ENCODE assay signal across 38 cellular contexts in the genomic region with DNA sequence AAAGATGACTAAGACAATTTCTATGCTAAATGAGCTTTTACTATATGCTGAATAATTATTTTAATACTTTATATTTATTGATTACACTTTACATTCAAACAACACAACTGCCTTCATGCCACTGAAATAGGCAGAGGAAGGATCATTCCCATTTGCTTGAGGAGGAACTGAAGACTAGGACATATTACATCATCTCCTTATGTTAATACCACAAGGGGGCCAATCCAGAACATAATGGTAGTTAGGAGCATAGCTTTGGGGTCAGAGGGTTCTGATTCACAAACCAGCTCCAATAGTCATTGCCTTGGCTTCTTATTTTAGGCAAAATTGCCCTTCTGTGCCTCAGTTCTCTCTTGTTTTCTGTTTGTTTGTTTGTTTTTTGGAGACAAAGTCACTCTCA.
"Had no signal": no experiment of that assay in that cellular context is flagged by ENCODE, and none has a peak within 500 bp of the region (broad histone marks: within the 10 kb centered on the region; RNA-seq: fewer than 3 reads in every experiment).

No MANE protein-coding gene starts in this region.

- H3K27me3 ChIP-seq: adrenal gland, ascending aorta, cardiac muscle cell had no signal

- H3K36me3 Mint-ChIP-seq: activated CD8-positive, alpha-beta memory T cell treated with anti-CD3 and anti-CD28 coated beads, Interleukin-2, amount 10 ng/mL, durations not matched to agents 7 days and 5 days; activated naive CD4-positive, alpha-beta T cell treated with anti-CD3 and anti-CD28 coated beads, Interleukin-2, amount 50 U/mL, for 72 hours; activated naive CD8-positive, alpha-beta T cell treated with anti-CD3 and anti-CD28 coated beads for 36 hours; brain; WTC11 had no signal

- H3K27ac Mint-ChIP-seq: activated CD4-positive, alpha-beta memory T cell treated with anti-CD3 and anti-CD28 coated beads, Interleukin-2, amount 10 ng/mL, durations not matched to agents 7 days and 5 days; activated CD4-positive, alpha-beta T cell treated with anti-CD3 and anti-CD28 coated beads for 36 hours; activated CD4-positive, alpha-beta T cell treated with anti-CD3 and anti-CD28 coated beads, Interleukin-2, amount 10 ng/mL, durations not matched to agents 7 days and 5 days; activated CD8-positive, alpha-beta memory T cell treated with anti-CD3 and anti-CD28 coated beads, Interleukin-2, amount 10 ng/mL, durations not matched to agents 7 days and 5 days; activated CD8-positive, alpha-beta T cell treated with anti-CD3 and anti-CD28 coated beads, Interleukin-2, amount 10 ng/mL, durations not matched to agents 7 days and 5 days; activated naive CD4-positive, alpha-beta T cell treated with anti-CD3 and anti-CD28 coated beads for 36 hours; activated naive CD4-positive, alpha-beta T cell treated with anti-CD3 and anti-CD28 coated beads, Interleukin-2, amount 50 U/mL, for 72 hours; activated naive CD8-positive, alpha-beta T cell treated with anti-CD3 and anti-CD28 coated beads for 36 hours; activated T-cell treated with anti-CD3 and anti-CD28 coated beads, Interleukin-2, amount 50 U/mL, for 72 hours; activated T-helper 1 cell treated with anti-CD3 and anti-CD28 coated beads, Interleukin-12 subunit alpha, Interleukin-12 subunit beta, Interleukin-2, Interleukin-4 antibody, amounts not matched to agents 30 ng/mL and 10 ng/mL and 1 ng/mL, durations not matched to agents 14 hours and 24 hours and 36 hours; activated T-helper 17 cell treated with anti-CD3 and anti-CD28 coated beads, Interleukin-2, amount 50 U/mL, for 72 hours; brain; T-helper 1 cell treated with Interleukin-12 subunit alpha and Interleukin-12 subunit beta and Interleukin-4 antibody, amounts not matched to agents 30 μg/mL and 1 μg/mL, for 36 hours; T-helper 2 cell treated with Interferon-gamma antibody and Interleukin-4, amounts not matched to agents 5 μg/mL and 100 μg/mL, for 36 hours; WTC11 had no signal

- H3K4me3 Mint-ChIP-seq: activated CD4-positive, alpha-beta memory T cell treated with anti-CD3 and anti-CD28 coated beads, Interleukin-2, amount 10 ng/mL, durations not matched to agents 7 days and 5 days; activated CD4-positive, alpha-beta T cell treated with anti-CD3 and anti-CD28 coated beads for 36 hours; activated CD4-positive, alpha-beta T cell treated with anti-CD3 and anti-CD28 coated beads, Interleukin-2, amount 10 ng/mL, durations not matched to agents 7 days and 5 days; activated CD8-positive, alpha-beta memory T cell treated with anti-CD3 and anti-CD28 coated beads, Interleukin-2, amount 10 ng/mL, durations not matched to agents 7 days and 5 days; activated CD8-positive, alpha-beta T cell treated with anti-CD3 and anti-CD28 coated beads, Interleukin-2, amount 10 ng/mL, durations not matched to agents 7 days and 5 days; activated naive CD4-positive, alpha-beta T cell treated with anti-CD3 and anti-CD28 coated beads for 36 hours; activated naive CD8-positive, alpha-beta T cell treated with anti-CD3 and anti-CD28 coated beads for 36 hours; activated T-cell treated with anti-CD3 and anti-CD28 coated beads, Interleukin-2, amount 50 U/mL, for 4 hours; activated T-cell treated with anti-CD3 and anti-CD28 coated beads, Interleukin-2, amount 50 U/mL, for 72 hours; activated T-helper 1 cell treated with anti-CD3 and anti-CD28 coated beads, Interleukin-12 subunit alpha, Interleukin-12 subunit beta, Interleukin-2, Interleukin-4 antibody, amounts not matched to agents 30 ng/mL and 10 ng/mL and 1 ng/mL, durations not matched to agents 14 hours and 24 hours and 36 hours; activated T-helper 17 cell treated with anti-CD3 and anti-CD28 coated beads, Interleukin-2, amount 50 U/mL, for 72 hours; brain; central memory CD8-positive, alpha-beta T cell; T-helper 1 cell treated with Interleukin-12 subunit alpha and Interleukin-12 subunit beta and Interleukin-4 antibody, amounts not matched to agents 30 μg/mL and 1 μg/mL, for 36 hours; T-helper 2 cell treated with Interferon-gamma antibody and Interleukin-4, amounts not matched to agents 5 μg/mL and 100 μg/mL, for 36 hours; WTC11 had no signal

- DNase-seq: activated CD4-positive, alpha-beta memory T cell treated with anti-CD3 and anti-CD28 coated beads, Interleukin-2, amount 10 ng/mL, durations not matched to agents 7 days and 5 days; activated CD4-positive, alpha-beta T cell treated with anti-CD3 and anti-CD28 coated beads for 1 hour; activated CD4-positive, alpha-beta T cell treated with anti-CD3 and anti-CD28 coated beads for 36 hours; activated CD4-positive, alpha-beta T cell treated with anti-CD3 and anti-CD28 coated beads for 48 hours; activated CD4-positive, alpha-beta T cell treated with anti-CD3 and anti-CD28 coated beads, Interleukin-2, amount 10 ng/mL, durations not matched to agents 7 days and 5 days; activated CD4-positive, alpha-beta T cell treated with anti-CD3 and anti-CD28 coated beads, Interleukin-2, amount 50 U/mL, for 48 hours; activated CD4-positive, CD25-positive, alpha-beta regulatory T cell; activated CD8-positive, alpha-beta memory T cell treated with anti-CD3 and anti-CD28 coated beads for 24 hours; activated CD8-positive, alpha-beta memory T cell treated with anti-CD3 and anti-CD28 coated beads, Interleukin-2, amount 10 ng/mL, durations not matched to agents 7 days and 5 days; activated CD8-positive, alpha-beta T cell treated with anti-CD3 and anti-CD28 coated beads, Interleukin-2, amount 10 ng/mL, durations not matched to agents 7 days and 5 days; activated effector memory CD4-positive, alpha-beta T cell treated with anti-CD3 and anti-CD28 coated beads, Interleukin-2, amount 50 U/mL, for 16 hours; activated gamma-delta T cell treated with Interleukin-2 at 50 U/mL for 16 hours; activated naive CD4-positive, alpha-beta T cell; activated naive CD4-positive, alpha-beta T cell treated with anti-CD3 and anti-CD28 coated beads for 36 hours; activated naive CD4-positive, alpha-beta T cell treated with anti-CD3 and anti-CD28 coated beads, Interleukin-2, amount 50 U/mL, for 16 hours; activated naive CD8-positive, alpha-beta T cell treated with anti-CD3 and anti-CD28 coated beads for 36 hours; activated T-cell treated with anti-CD3 and anti-CD28 coated beads for 4 hours; activated T-cell treated with anti-CD3 and anti-CD28 coated beads, Interleukin-2, amount 50 U/mL, for 1 hour; activated T-cell treated with anti-CD3 and anti-CD28 coated beads, Interleukin-2, amount 50 U/mL, for 4 hours; activated T-cell treated with anti-CD3 and anti-CD28 coated beads, Interleukin-2, amount 50 U/mL, for 72 hours; adrenal gland; amniotic stem cell; anterior cingulate cortex; T-helper 1 cell; T-helper 2 cell; T-helper 9 cell; WERI-Rb-1 had no signal

- H3K4me1 Mint-ChIP-seq: activated CD4-positive, alpha-beta memory T cell treated with anti-CD3 and anti-CD28 coated beads, Interleukin-2, amount 10 ng/mL, durations not matched to agents 7 days and 5 days; activated CD4-positive, alpha-beta T cell treated with anti-CD3 and anti-CD28 coated beads for 36 hours; activated CD4-positive, alpha-beta T cell treated with anti-CD3 and anti-CD28 coated beads, Interleukin-2, amount 10 ng/mL, durations not matched to agents 7 days and 5 days; activated CD8-positive, alpha-beta memory T cell treated with anti-CD3 and anti-CD28 coated beads, Interleukin-2, amount 10 ng/mL, durations not matched to agents 7 days and 5 days; activated naive CD8-positive, alpha-beta T cell treated with anti-CD3 and anti-CD28 coated beads for 36 hours; activated T-helper 17 cell treated with anti-CD3 and anti-CD28 coated beads, Interleukin-2, amount 50 U/mL, for 72 hours; central memory CD8-positive, alpha-beta T cell; WTC11 had no signal

- ATAC-seq: activated CD4-positive, alpha-beta T cell treated with anti-CD3 and anti-CD28 coated beads for 36 hours; activated CD4-positive, CD25-positive, alpha-beta regulatory T cell treated with anti-CD3 and anti-CD28 coated beads, Interleukin-2, amount 50 U/mL, for 24 hours; activated CD8-positive, alpha-beta memory T cell treated with anti-CD3 and anti-CD28 coated beads, Interleukin-2, amount 10 ng/mL, durations not matched to agents 7 days and 5 days; activated CD8-positive, alpha-beta T cell treated with anti-CD3 and anti-CD28 coated beads, Interleukin-2, amount 10 ng/mL, durations not matched to agents 7 days and 5 days; activated naive CD4-positive, alpha-beta T cell treated with anti-CD3 and anti-CD28 coated beads, Interleukin-2, amount 50 U/mL, for 72 hours; activated T-cell treated with anti-CD3 and anti-CD28 coated beads, Interleukin-2, amount 50 U/mL, for 4 hours; activated T-cell treated with anti-CD3 and anti-CD28 coated beads, Interleukin-2, amount 50 U/mL, for 72 hours; activated T-helper 17 cell treated with anti-CD3 and anti-CD28 coated beads, Interleukin-2, amount 50 U/mL, for 72 hours; WTC11 had no signal

- H3K9me3 Mint-ChIP-seq: activated CD4-positive, alpha-beta memory T cell treated with anti-CD3 and anti-CD28 coated beads, Interleukin-2, amount 10 ng/mL, durations not matched to agents 7 days and 5 days; activated CD4-positive, alpha-beta T cell treated with anti-CD3 and anti-CD28 coated beads, Interleukin-2, amount 10 ng/mL, durations not matched to agents 7 days and 5 days; activated naive CD4-positive, alpha-beta T cell treated with anti-CD3 and anti-CD28 coated beads for 36 hours; activated naive CD4-positive, alpha-beta T cell treated with anti-CD3 and anti-CD28 coated beads, Interleukin-2, amount 50 U/mL, for 72 hours; activated naive CD8-positive, alpha-beta T cell treated with anti-CD3 and anti-CD28 coated beads for 36 hours; activated T-cell treated with anti-CD3 and anti-CD28 coated beads, Interleukin-2, amount 50 U/mL, for 4 hours; activated T-cell treated with anti-CD3 and anti-CD28 coated beads, Interleukin-2, amount 50 U/mL, for 72 hours; activated T-helper 1 cell treated with anti-CD3 and anti-CD28 coated beads, Interleukin-12 subunit alpha, Interleukin-12 subunit beta, Interleukin-2, Interleukin-4 antibody, amounts not matched to agents 30 ng/mL and 10 ng/mL and 1 ng/mL, durations not matched to agents 14 hours and 24 hours and 36 hours; activated T-helper 17 cell treated with anti-CD3 and anti-CD28 coated beads, Interleukin-2, amount 50 U/mL, for 72 hours; brain; central memory CD8-positive, alpha-beta T cell; T-helper 1 cell treated with Interleukin-12 subunit alpha and Interleukin-12 subunit beta and Interleukin-4 antibody, amounts not matched to agents 30 μg/mL and 1 μg/mL, for 36 hours; T-helper 2 cell treated with Interferon-gamma antibody and Interleukin-4, amounts not matched to agents 5 μg/mL and 100 μg/mL, for 36 hours; WTC11 had no signal

- H3K4me1 ChIP-seq: adrenal gland, ascending aorta had no signal

- H3K36me3 ChIP-seq: adrenal gland, ascending aorta, cardiac muscle cell, WERI-Rb-1 had no signal

- H3K9me3 ChIP-seq: adrenal gland, ascending aorta had no signal

- H3K27ac ChIP-seq: adrenal gland, ascending aorta, cardiac muscle cell, WERI-Rb-1 had no signal

- H3K4me3 ChIP-seq: adrenal gland, ascending aorta, cardiac muscle cell had no signal
